ENCODE assay signal across 8 cellular contexts in the genomic region with DNA sequence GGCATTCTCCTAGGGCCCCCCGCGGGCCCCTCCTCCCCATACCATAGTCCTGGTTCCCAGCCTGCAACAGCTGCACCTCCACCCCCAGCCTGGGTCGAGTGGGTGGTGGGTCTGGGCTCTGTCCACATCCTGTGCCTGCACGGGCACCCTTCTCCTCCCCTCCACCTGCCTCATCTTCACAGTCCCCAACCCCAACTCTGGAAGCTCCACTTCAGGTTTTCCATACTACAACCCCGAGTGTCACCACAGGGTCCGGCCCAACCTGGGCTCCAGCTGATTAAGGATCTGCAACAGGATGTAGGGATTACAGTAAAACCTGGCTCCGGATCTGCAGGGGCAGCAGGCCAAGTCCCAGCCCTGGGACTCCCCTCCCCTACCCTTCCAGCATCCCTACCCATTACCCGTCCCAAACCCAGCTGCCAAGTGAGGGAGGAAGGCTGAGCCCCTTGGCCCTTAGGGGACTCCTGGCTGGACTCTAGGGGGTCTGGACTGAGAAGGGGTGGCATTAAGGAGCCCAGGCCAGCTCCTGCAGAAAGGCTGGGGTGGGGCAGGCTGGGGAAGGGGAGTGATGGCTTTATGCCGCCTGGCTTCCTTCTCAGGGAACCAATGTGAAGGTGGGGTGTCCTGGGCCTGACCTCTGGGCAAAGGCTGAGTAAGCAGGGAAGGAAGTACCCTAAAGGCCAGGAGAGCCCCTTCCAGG.
A peak's percentile ranks its signal among the peaks of the same experiment; 100 is the strongest.
DNase-seq lines count a peak whose midpoint lies in the region; ATAC-seq, FAIRE-seq and TF ChIP-seq lines count a peak whose summit lies in the region.
"Had no signal": no experiment of that assay in that cellular context is flagged by ENCODE, and none has a peak within 500 bp of the region (broad histone marks: within the 10 kb centered on the region; RNA-seq: fewer than 3 reads in every experiment).

No MANE protein-coding gene starts in this region.

- no peak for ATAC-seq in GM18868 (IDR thresholded peaks at IDR 0.05; ENCODE audit: unreplicated experiment)

- no peak overlapping the region for H3K27ac Mint-ChIP-seq in activated CD4-positive, alpha-beta T cell treated with anti-CD3 and anti-CD28 coated beads, Interleukin-2, amount 10 ng/mL, durations not matched to agents 24 days and 14 days

- TF ChIP-seq CTCF in astrocyte of the spinal cord (IDR thresholded peaks at IDR 0.05; ENCODE audit: low read depth, low read length), result no peak

- H3K9me3 Mint-ChIP-seq in activated CD4-positive, alpha-beta T cell treated with anti-CD3 and anti-CD28 coated beads, Interleukin-2, amount 10 ng/mL, durations not matched to agents 24 days and 14 days, result no peaks in the 10 kb centered on the region

- in situ Hi-C loops in astrocyte of the spinal cord (cut with HindIII; ENCODE audit: low sequenced_read_pairs), result no loop called here

- no peaks in the 10 kb centered on the region for H3K36me3 Mint-ChIP-seq in activated CD4-positive, alpha-beta T cell treated with anti-CD3 and anti-CD28 coated beads, Interleukin-2, amount 10 ng/mL, durations not matched to agents 24 days and 14 days (ENCODE audit: low read depth)

- H3K4me3 ChIP-seq in astrocyte of the spinal cord (ENCODE audit: low read depth, low read length), result no peak overlapping the region

- peak; percentile 64 for DNase-seq in NCI-H128 (lab: John Stamatoyannopoulos, UW; ENCODE audit: unreplicated experiment)
- peak; percentile 70 for DNase-seq in astrocyte of the spinal cord (ENCODE audit: low read depth, low spot score)
- peak; percentile 57 for DNase-seq in mucosa of gallbladder (ENCODE audit: low spot score)
- no peak for DNase-seq in GM19240 (ENCODE audit: insufficient read length, low spot score)
- no peak for DNase-seq in activated CD4-positive, alpha-beta T cell treated with anti-CD3 and anti-CD28 coated beads, Interleukin-2, amount 10 ng/mL, durations not matched to agents 24 days and 14 days

- intact Hi-C loops in activated CD4-positive, alpha-beta T cell treated with anti-CD3 and anti-CD28 coated beads, Interleukin-2, amount 10 ng/mL, durations not matched to agents 24 days and 14 days (cut with micrococcal nuclease), result no loop called here

- no peaks in the 10 kb centered on the region for H3K27me3 Mint-ChIP-seq in activated CD4-positive, alpha-beta T cell treated with anti-CD3 and anti-CD28 coated beads, Interleukin-2, amount 10 ng/mL, durations not matched to agents 24 days and 14 days

- H3K4me1 Mint-ChIP-seq in activated CD4-positive, alpha-beta T cell treated with anti-CD3 and anti-CD28 coated beads, Interleukin-2, amount 10 ng/mL, durations not matched to agents 24 days and 14 days, result no peaks in the 10 kb centered on the region

- H3K4me3 Mint-ChIP-seq in activated CD4-positive, alpha-beta T cell treated with anti-CD3 and anti-CD28 coated beads, Interleukin-2, amount 10 ng/mL, durations not matched to agents 24 days and 14 days, result no peak overlapping the region

- FAIRE-seq in G401.6 (lab: Jason Lieb, UNC), result peak; percentile 92
- FAIRE-seq: keratinocyte had no signal

Comparison
In these comparisons a context has a peak if more than half of its experiments do, and no peak if none do; other contexts are left out.
1. DNase-seq: peak in NCI-H128 (single experiment), astrocyte of the spinal cord (single experiment) and mucosa of gallbladder (single experiment); none in GM19240 (single experiment) and activated CD4-positive, alpha-beta T cell treated with anti-CD3 and anti-CD28 coated beads, Interleukin-2, amount 10 ng/mL, durations not matched to agents 24 days and 14 days (single experiment).